16 cellular contexts compared by ENCODE assay signal in genomic region chr1:233704125-233704881, GRCh38.
A peak's percentile ranks its signal among the peaks of the same experiment; 100 is the strongest.
DNase-seq lines count a peak whose midpoint lies in the region; ATAC-seq, FAIRE-seq and TF ChIP-seq lines count a peak whose summit lies in the region.
"Had no signal": no experiment of that assay in that cellular context is flagged by ENCODE, and none has a peak within 500 bp of the region (broad histone marks: within the 10 kb centered on the region; RNA-seq: fewer than 3 reads in every experiment).

No MANE protein-coding gene starts in this region.

- H2AFZ ChIP-seq in PC-3 (ENCODE audit: low read length) = peak overlapping the region; percentile 37

- H3K9ac ChIP-seq in PC-3 (ENCODE audit: low read length) = peak overlapping the region; percentile 18; the same call in 1 of the 2 replicates

- peak overlapping the region; percentile 65 for H3K4me2 ChIP-seq in PC-3 (ENCODE audit: low read length)

- peak overlapping the region; percentile 20; the same call in 1 of the 2 replicates for H3K4me3 ChIP-seq in PC-3 (ENCODE audit: low read length)
- H3K4me3 ChIP-seq in esophagus squamous epithelium = no peak overlapping the region
- no peak overlapping the region for H3K4me3 ChIP-seq in small intestine (ENCODE audit: low read depth in 1 of 2, low read length in 2 of 2)
- H3K4me3 ChIP-seq: colonic mucosa, right lobe of liver had no signal

- H3K36me3 ChIP-seq in PC-3 (ENCODE audit: low read depth, low read length) = no peaks in the 10 kb centered on the region
- H3K36me3 ChIP-seq in esophagus squamous epithelium = no peaks in the 10 kb centered on the region
- H3K36me3 ChIP-seq in small intestine (ENCODE audit: control insufficient read depth in 2 of 2, insufficient read depth in 2 of 2, low read length in 2 of 2) = no peaks in the 10 kb centered on the region
- H3K36me3 ChIP-seq: colonic mucosa, right lobe of liver had no signal

- no peaks in the 10 kb centered on the region for H3K79me2 ChIP-seq in PC-3 (ENCODE audit: low read length)

- no peak for ATAC-seq in PC-3
- no peak for ATAC-seq in HG03175 (IDR thresholded peaks at IDR 0.05; ENCODE audit: unreplicated experiment)
- no peak for ATAC-seq in GM18858 (IDR thresholded peaks at IDR 0.05; ENCODE audit: unreplicated experiment)
- ATAC-seq: activated T-cell treated with anti-CD3 and anti-CD28 coated beads, Interleukin-2, amount 50 U/mL, for 4 hours had no signal

- no peaks in the 10 kb centered on the region for H4K20me1 ChIP-seq in PC-3 (ENCODE audit: low read length)

- no peak for TF ChIP-seq POLR2A in esophagus squamous epithelium (IDR thresholded peaks at IDR 0.05)

- BruUV-seq in PC-3 (replicated peaks; lab: Mats Ljungman, UMichigan) = no TSS peak

- H3F3A ChIP-seq in PC-3 (ENCODE audit: low read length, unreplicated experiment) = peaks cover 15% of the 10 kb centered on the region

- CTCF ChIA-PET in PC-3 (lab: Charles Lee) = no interaction called here

- DNase-seq in HS-5 (ENCODE audit: low read depth) (peak; percentile 19), PC-3 (peak; percentile 78), esophagus squamous epithelium (lab: John Stamatoyannopoulos, UW) (no peak), small intestine (peak; percentile 25), glomerular visceral epithelial cell (ENCODE audit: extremely low spot score) (no peak), NCI-H1092 treated with DMSO at 0.1 percent for 48 hours (lab: John Stamatoyannopoulos, UW) (no peak)
- DNase-seq: activated naive CD8-positive, alpha-beta T cell treated with anti-CD3 and anti-CD28 coated beads for 36 hours; activated T-cell treated with anti-CD3 and anti-CD28 coated beads, Interleukin-2, amount 50 U/mL, for 4 hours; colonic mucosa; erythroblast; NCI-H1048; NCI-H510A; right lobe of liver; stimulated activated CD4-positive, alpha-beta T cell treated with anti-CD3 and anti-CD28 coated beads, Interleukin-4, amount 100 ng/mL, for 24 hours had no signal

- intact Hi-C loops in PC-3 (cut with micrococcal nuclease) = no loop called here
- intact Hi-C loops in esophagus squamous epithelium (cut with DNase I) = no loop called here

- TF ChIP-seq CTCF in PC-3 (conservative IDR thresholded peaks at IDR 0.05; ENCODE audit: low read depth, low read length) = no peak
- no peak for TF ChIP-seq CTCF in esophagus squamous epithelium (IDR thresholded peaks at IDR 0.05)

- WGBS in esophagus squamous epithelium, 2 donors = 47 to 48% methylated on average over 6 of the region's 6 CpGs
- WGBS in small intestine, 3 donors = 43 to 60% (median 47%) methylated on average over 6 of the region's 6 CpGs

- POLR2A ChIA-PET in PC-3 (lab: Charles Lee; ENCODE audit: unreplicated experiment) = interaction anchor here (0.6 kb wide), 1 partner anchor 58 kb away, joined by 7 read pairs; no protein-coding TSS in a partner anchor

- H3K27ac ChIP-seq in PC-3 (ENCODE audit: low read length) (peak overlapping the region; percentile 74), esophagus squamous epithelium (peak overlapping the region in 3 of 4 donors; percentile 22 to 78 (median 65)), small intestine (ENCODE audit: low read depth in 1 of 2, low read length in 1 of 2) (no peak overlapping the region)
- H3K27ac ChIP-seq: colonic mucosa, right lobe of liver had no signal

- H3K9me3 ChIP-seq in PC-3 (ENCODE audit: low read length) = no peaks in the 10 kb centered on the region
- no peaks in the 10 kb centered on the region for H3K9me3 ChIP-seq in esophagus squamous epithelium
- H3K9me3 ChIP-seq in small intestine (ENCODE audit: control insufficient read depth, low read depth) = no peaks in the 10 kb centered on the region
- H3K9me3 ChIP-seq: colonic mucosa, right lobe of liver had no signal

- no peak for FAIRE-seq in small intestine (lab: Jason Lieb, UNC)

- H3K9me2 ChIP-seq in PC-3 (replicated peaks; ENCODE audit: low read length) = no peaks in the 10 kb centered on the region

- H3K4me1 ChIP-seq in PC-3 (ENCODE audit: insufficient read depth, low read length) (peaks cover 47% of the 10 kb centered on the region), esophagus squamous epithelium (peaks cover 13 to 52% (median 31%) of the 10 kb centered on the region in 3 donors), small intestine (ENCODE audit: control insufficient read depth in 2 of 2, insufficient read depth in 1 of 2, low read depth in 1 of 2, low read length in 1 of 2) (peaks cover 4% of the 10 kb centered on the region in 2 donors)
- H3K4me1 ChIP-seq: colonic mucosa had no signal

- no peaks in the 10 kb centered on the region for H3K27me3 ChIP-seq in PC-3 (ENCODE audit: low read length)
- H3K27me3 ChIP-seq in esophagus squamous epithelium = no peaks in the 10 kb centered on the region
- H3K27me3 ChIP-seq in small intestine (ENCODE audit: control insufficient read depth in 2 of 2, insufficient read depth in 2 of 2, low read length in 2 of 2) = no peaks in the 10 kb centered on the region
- H3K27me3 ChIP-seq: colonic mucosa, right lobe of liver had no signal

Comparison
In these comparisons a context has a peak if more than half of its experiments do, and no peak if none do; other contexts are left out.
1. DNase-seq: peak in HS-5 (single experiment), PC-3 (single experiment) and small intestine (single experiment); none in esophagus squamous epithelium (single experiment), glomerular visceral epithelial cell (single experiment) and NCI-H1092 treated with DMSO at 0.1 percent for 48 hours (single experiment).
2. H3K27ac ChIP-seq: peak in PC-3 (single experiment) and esophagus squamous epithelium (3 of 4); none in small intestine (0 of 2).